1 cellular context compared by ENCODE assay signal in the genomic region with DNA sequence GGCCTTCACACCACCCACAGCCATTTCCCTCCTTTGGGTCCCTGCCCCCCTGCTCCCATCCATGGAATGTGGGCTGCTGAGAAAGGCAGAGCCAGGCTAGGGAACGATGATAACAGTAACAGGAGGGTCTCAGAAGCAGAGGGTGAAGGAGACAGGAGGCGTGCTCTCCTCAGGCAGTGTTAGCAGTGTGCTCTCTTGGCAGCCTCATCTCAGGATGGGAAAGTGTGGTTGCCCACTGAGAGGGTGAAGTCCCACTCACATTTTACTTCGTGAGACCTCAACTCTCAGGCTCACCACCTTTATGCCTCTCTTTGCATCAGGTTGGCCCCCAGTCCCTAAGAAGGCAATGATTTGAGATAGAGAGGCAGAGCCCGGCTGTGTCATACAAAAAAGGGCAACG.
TF ChIP-seq lines count a peak whose summit lies in the region.

No MANE protein-coding gene starts in this region.

TF ChIP-seq in A549, 52 proteins besides CTCF, POLR2A, EP300 and RAD21 (continued from another document):
- TF ChIP-seq, protein P1, sequence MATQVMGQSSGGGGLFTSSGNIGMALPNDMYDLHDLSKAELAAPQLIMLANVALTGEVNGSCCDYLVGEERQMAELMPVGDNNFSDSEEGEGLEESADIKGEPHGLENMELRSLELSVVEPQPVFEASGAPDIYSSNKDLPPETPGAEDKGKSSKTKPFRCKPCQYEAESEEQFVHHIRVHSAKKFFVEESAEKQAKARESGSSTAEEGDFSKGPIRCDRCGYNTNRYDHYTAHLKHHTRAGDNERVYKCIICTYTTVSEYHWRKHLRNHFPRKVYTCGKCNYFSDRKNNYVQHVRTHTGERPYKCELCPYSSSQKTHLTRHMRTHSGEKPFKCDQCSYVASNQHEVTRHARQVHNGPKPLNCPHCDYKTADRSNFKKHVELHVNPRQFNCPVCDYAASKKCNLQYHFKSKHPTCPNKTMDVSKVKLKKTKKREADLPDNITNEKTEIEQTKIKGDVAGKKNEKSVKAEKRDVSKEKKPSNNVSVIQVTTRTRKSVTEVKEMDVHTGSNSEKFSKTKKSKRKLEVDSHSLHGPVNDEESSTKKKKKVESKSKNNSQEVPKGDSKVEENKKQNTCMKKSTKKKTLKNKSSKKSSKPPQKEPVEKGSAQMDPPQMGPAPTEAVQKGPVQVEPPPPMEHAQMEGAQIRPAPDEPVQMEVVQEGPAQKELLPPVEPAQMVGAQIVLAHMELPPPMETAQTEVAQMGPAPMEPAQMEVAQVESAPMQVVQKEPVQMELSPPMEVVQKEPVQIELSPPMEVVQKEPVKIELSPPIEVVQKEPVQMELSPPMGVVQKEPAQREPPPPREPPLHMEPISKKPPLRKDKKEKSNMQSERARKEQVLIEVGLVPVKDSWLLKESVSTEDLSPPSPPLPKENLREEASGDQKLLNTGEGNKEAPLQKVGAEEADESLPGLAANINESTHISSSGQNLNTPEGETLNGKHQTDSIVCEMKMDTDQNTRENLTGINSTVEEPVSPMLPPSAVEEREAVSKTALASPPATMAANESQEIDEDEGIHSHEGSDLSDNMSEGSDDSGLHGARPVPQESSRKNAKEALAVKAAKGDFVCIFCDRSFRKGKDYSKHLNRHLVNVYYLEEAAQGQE (IDR thresholded peaks at IDR 0.05), result no peak
- TF ChIP-seq, protein P2, sequence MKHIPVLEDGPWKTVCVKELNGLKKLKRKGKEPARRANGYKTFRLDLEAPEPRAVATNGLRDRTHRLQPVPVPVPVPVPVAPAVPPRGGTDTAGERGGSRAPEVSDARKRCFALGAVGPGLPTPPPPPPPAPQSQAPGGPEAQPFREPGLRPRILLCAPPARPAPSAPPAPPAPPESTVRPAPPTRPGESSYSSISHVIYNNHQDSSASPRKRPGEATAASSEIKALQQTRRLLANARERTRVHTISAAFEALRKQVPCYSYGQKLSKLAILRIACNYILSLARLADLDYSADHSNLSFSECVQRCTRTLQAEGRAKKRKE (CRISPR knock-in tag; IDR thresholded peaks at IDR 0.05; ENCODE audit: low read depth), result no peak
- no peak for TF ChIP-seq FOXS1 (CRISPR knock-in tag; IDR thresholded peaks at IDR 0.05)
- TF ChIP-seq, protein P3, sequence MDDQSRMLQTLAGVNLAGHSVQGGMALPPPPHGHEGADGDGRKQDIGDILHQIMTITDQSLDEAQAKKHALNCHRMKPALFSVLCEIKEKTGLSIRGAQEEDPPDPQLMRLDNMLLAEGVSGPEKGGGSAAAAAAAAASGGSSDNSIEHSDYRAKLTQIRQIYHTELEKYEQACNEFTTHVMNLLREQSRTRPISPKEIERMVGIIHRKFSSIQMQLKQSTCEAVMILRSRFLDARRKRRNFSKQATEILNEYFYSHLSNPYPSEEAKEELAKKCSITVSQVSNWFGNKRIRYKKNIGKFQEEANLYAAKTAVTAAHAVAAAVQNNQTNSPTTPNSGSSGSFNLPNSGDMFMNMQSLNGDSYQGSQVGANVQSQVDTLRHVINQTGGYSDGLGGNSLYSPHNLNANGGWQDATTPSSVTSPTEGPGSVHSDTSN (IDR thresholded peaks at IDR 0.05), result no peak
- no peak for TF ChIP-seq ESRRA (IDR thresholded peaks at IDR 0.05; ENCODE audit: borderline replicate concordance, low read length)
- TF ChIP-seq JUN (IDR thresholded peaks at IDR 0.05), result no peak
- no peak for TF ChIP-seq KDM5A (IDR thresholded peaks at IDR 0.05)
- TF ChIP-seq HOXB13 (CRISPR knock-in tag; IDR thresholded peaks at IDR 0.05; ENCODE audit: low read depth), result no peak
- no peak for TF ChIP-seq MAZ (IDR thresholded peaks at IDR 0.05; ENCODE audit: borderline replicate concordance, low read depth, low read length)
- no peak for TF ChIP-seq RNF2 (IDR thresholded peaks at IDR 0.05; ENCODE audit: borderline replicate concordance, low read depth)
